Comparison of ENCODE assay signal across 17 cellular contexts in the genomic region with DNA sequence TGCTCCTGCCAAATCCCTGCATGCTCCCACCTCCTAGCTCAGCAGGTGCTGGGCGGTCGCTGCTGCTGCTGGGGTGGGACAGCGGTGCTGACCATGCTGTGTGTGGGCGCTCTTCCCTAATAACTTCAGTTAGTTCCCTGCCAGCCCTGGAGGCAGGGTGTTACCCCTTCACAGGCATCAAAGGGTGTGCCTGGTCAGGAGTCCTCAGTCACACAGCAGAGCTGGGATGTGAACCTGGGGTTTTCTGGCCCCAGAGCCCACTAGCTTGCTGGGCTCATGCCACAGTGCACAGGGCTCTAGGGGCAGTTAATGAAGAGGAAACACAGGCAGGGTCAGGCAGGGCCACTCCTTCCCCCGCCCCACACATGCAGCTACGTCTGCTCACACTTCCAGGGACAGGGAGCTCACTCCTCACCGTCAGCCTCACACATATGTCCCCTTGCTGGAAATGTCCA. TPM values are rescaled to one million over a fixed set of nuclear protein-coding genes. Genes with fewer than 3 reads are reported as not detected.
DNase-seq lines count a peak whose midpoint lies in the region; ATAC-seq and TF ChIP-seq lines count a peak whose summit lies in the region.
"Had no signal": no experiment of that assay in that cellular context is flagged by ENCODE, and none has a peak within 500 bp of the region (broad histone marks: within the 10 kb centered on the region; RNA-seq: fewer than 3 reads in every experiment).

No MANE protein-coding gene starts in this region.

- H3K4me1 ChIP-seq in ascending aorta (peaks cover 3 to 40% of the 10 kb centered on the region in 2 donors), lung (ENCODE audit: control insufficient read depth in 2 of 2, insufficient read depth in 2 of 2, low read length in 2 of 2) (peaks cover 0 to 45% of the 10 kb centered on the region in 2 donors), skeletal muscle tissue (ENCODE audit: control insufficient read depth in 3 of 3, insufficient read depth in 3 of 3, low read length in 3 of 3) (peaks cover 57 to 70% (median 70%) of the 10 kb centered on the region in 3 donors)

- CTCF ChIA-PET in activated CD4-positive, alpha-beta memory T cell treated with anti-CD3 and anti-CD28 coated beads, Interleukin-2, amount 10 ng/mL, durations not matched to agents 7 days and 5 days (lab: Charles Lee), result no interaction called here

- intact Hi-C loops in ascending aorta (cut with DNase I), result no loop called here
- intact Hi-C loops in activated T-helper 1 cell treated with anti-CD3 and anti-CD28 coated beads, Interleukin-12 subunit alpha, Interleukin-12 subunit beta, Interleukin-2, Interleukin-4 antibody, amounts not matched to agents 30 ng/mL and 10 ng/mL and 1 ng/mL, durations not matched to agents 14 hours and 24 hours and 36 hours (cut with micrococcal nuclease), result no loop called here

- H3K36me3 Mint-ChIP-seq in activated CD4-positive, alpha-beta memory T cell treated with anti-CD3 and anti-CD28 coated beads, Interleukin-2, amount 10 ng/mL, durations not matched to agents 7 days and 5 days (ENCODE audit: low read depth), result no peaks in the 10 kb centered on the region
- H3K36me3 Mint-ChIP-seq in activated T-helper 1 cell treated with anti-CD3 and anti-CD28 coated beads, Interleukin-12 subunit alpha, Interleukin-12 subunit beta, Interleukin-2, Interleukin-4 antibody, amounts not matched to agents 30 ng/mL and 10 ng/mL and 1 ng/mL, durations not matched to agents 14 hours and 24 hours and 36 hours (ENCODE audit: low read depth), result no peaks in the 10 kb centered on the region

- no peaks in the 10 kb centered on the region for H3K27me3 Mint-ChIP-seq in activated CD4-positive, alpha-beta memory T cell treated with anti-CD3 and anti-CD28 coated beads, Interleukin-2, amount 10 ng/mL, durations not matched to agents 7 days and 5 days
- H3K27me3 Mint-ChIP-seq in activated T-helper 1 cell treated with anti-CD3 and anti-CD28 coated beads, Interleukin-12 subunit alpha, Interleukin-12 subunit beta, Interleukin-2, Interleukin-4 antibody, amounts not matched to agents 30 ng/mL and 10 ng/mL and 1 ng/mL, durations not matched to agents 14 hours and 24 hours and 36 hours (ENCODE audit: insufficient read depth), result peaks cover 4% of the 10 kb centered on the region
- H3K27me3 Mint-ChIP-seq: activated CD8-positive, alpha-beta T cell treated with anti-CD3 and anti-CD28 coated beads for 36 hours had no signal

- peak overlapping the region in 2 of 3 donors; percentile 6 to 68 for H3K9ac ChIP-seq in skeletal muscle tissue (ENCODE audit: low read depth in 1 of 3, low read length in 3 of 3)

- H3K9me3 ChIP-seq in ascending aorta (no peaks in the 10 kb centered on the region), lung (ENCODE audit: control insufficient read depth in 2 of 2, insufficient read depth in 1 of 2, low read length in 1 of 2) (no peaks in the 10 kb centered on the region), skeletal muscle tissue (ENCODE audit: control insufficient read depth in 3 of 3, low read length in 3 of 3) (no peaks in the 10 kb centered on the region)

- DNase-seq in Ammon's horn (ENCODE audit: low spot score) (peak; percentile 2), ascending aorta (ENCODE audit: low spot score in 2 of 2) (no peak), lung (ENCODE audit: low spot score) (no peak), amygdala (lab: John Stamatoyannopoulos, UW) (no peak), occipital lobe (lab: John Stamatoyannopoulos, UW) (no peak)
- DNase-seq in activated CD4-positive, alpha-beta memory T cell treated with anti-CD3 and anti-CD28 coated beads, Interleukin-2, amount 10 ng/mL, durations not matched to agents 7 days and 5 days, result no peak
- DNase-seq in activated T-helper 1 cell treated with anti-CD3 and anti-CD28 coated beads, Interleukin-12 subunit alpha, Interleukin-12 subunit beta, Interleukin-2, Interleukin-4 antibody, amounts not matched to agents 30 ng/mL and 10 ng/mL and 1 ng/mL, durations not matched to agents 14 hours and 24 hours and 36 hours (ENCODE audit: low spot score), result no peak
- DNase-seq: activated CD8-positive, alpha-beta T cell treated with anti-CD3 and anti-CD28 coated beads for 36 hours; Calu3; GF-D8; NCI-H187 treated with DMSO at 0.1 percent for 48 hours; NCI-H510A; PC-3; stimulated activated CD4-positive, alpha-beta T cell treated with anti-CD3 and anti-CD28 coated beads, Interleukin-12 subunit alpha, Interleukin-12 subunit beta, amount 100 ng/mL, for 4 hours; stimulated activated naive CD8-positive, alpha-beta T cell treated with anti-CD3 and anti-CD28 coated beads, Interleukin-15, amount 100 ng/mL, for 72 hours had no signal

- no peak for TF ChIP-seq CTCF in ascending aorta (IDR thresholded peaks at IDR 0.05)
- TF ChIP-seq CTCF in lung (IDR thresholded peaks at IDR 0.05; ENCODE audit: control extremely low read depth, extremely low read depth), result no peak

- H3K4me3 ChIP-seq in ascending aorta (no peak overlapping the region), lung (no peak overlapping the region), skeletal muscle tissue (ENCODE audit: low read length in 3 of 3) (no peak overlapping the region)

- H3K27ac ChIP-seq in ascending aorta, result peak overlapping the region; percentile 99 to 100
- peak overlapping the region; percentile 40 to 93 for H3K27ac ChIP-seq in lung (ENCODE audit: low read depth in 1 of 2, low read length in 1 of 2)
- H3K27ac ChIP-seq in skeletal muscle tissue (ENCODE audit: low read depth, low read length), result peak overlapping the region; percentile 84

- no peak overlapping the region for H3K4me3 Mint-ChIP-seq in activated CD4-positive, alpha-beta memory T cell treated with anti-CD3 and anti-CD28 coated beads, Interleukin-2, amount 10 ng/mL, durations not matched to agents 7 days and 5 days
- no peak overlapping the region for H3K4me3 Mint-ChIP-seq in activated T-helper 1 cell treated with anti-CD3 and anti-CD28 coated beads, Interleukin-12 subunit alpha, Interleukin-12 subunit beta, Interleukin-2, Interleukin-4 antibody, amounts not matched to agents 30 ng/mL and 10 ng/mL and 1 ng/mL, durations not matched to agents 14 hours and 24 hours and 36 hours
- H3K4me3 Mint-ChIP-seq: activated CD8-positive, alpha-beta T cell treated with anti-CD3 and anti-CD28 coated beads for 36 hours; stimulated activated naive CD8-positive, alpha-beta T cell treated with anti-CD3 and anti-CD28 coated beads, Interleukin-15, amount 100 ng/mL, for 72 hours had no signal

- H3K36me3 ChIP-seq in ascending aorta, result no peaks in the 10 kb centered on the region
- no peaks in the 10 kb centered on the region for H3K36me3 ChIP-seq in lung (ENCODE audit: control insufficient read depth in 2 of 2, insufficient read depth in 2 of 2, low read length in 2 of 2)
- no peaks in the 10 kb centered on the region for H3K36me3 ChIP-seq in skeletal muscle tissue (ENCODE audit: control insufficient read depth in 3 of 3, insufficient read depth in 3 of 3, low read length in 3 of 3)

- H3K9me3 Mint-ChIP-seq in activated CD4-positive, alpha-beta memory T cell treated with anti-CD3 and anti-CD28 coated beads, Interleukin-2, amount 10 ng/mL, durations not matched to agents 7 days and 5 days, result no peaks in the 10 kb centered on the region
- no peaks in the 10 kb centered on the region for H3K9me3 Mint-ChIP-seq in activated T-helper 1 cell treated with anti-CD3 and anti-CD28 coated beads, Interleukin-12 subunit alpha, Interleukin-12 subunit beta, Interleukin-2, Interleukin-4 antibody, amounts not matched to agents 30 ng/mL and 10 ng/mL and 1 ng/mL, durations not matched to agents 14 hours and 24 hours and 36 hours
- H3K9me3 Mint-ChIP-seq: activated CD8-positive, alpha-beta T cell treated with anti-CD3 and anti-CD28 coated beads for 36 hours; activated T-helper 2 cell treated with anti-CD3 and anti-CD28 coated beads, Interferon-gamma antibody, Interleukin-2, Interleukin-4, amounts not matched to agents 10 μg/mL and 5 μg/mL and 100 μg/mL, durations not matched to agents 14 hours and 24 hours and 36 hours; stimulated activated naive CD8-positive, alpha-beta T cell treated with anti-CD3 and anti-CD28 coated beads, Interleukin-15, amount 100 ng/mL, for 72 hours had no signal

- POLR2A ChIA-PET in activated CD4-positive, alpha-beta memory T cell treated with anti-CD3 and anti-CD28 coated beads, Interleukin-2, amount 10 ng/mL, durations not matched to agents 7 days and 5 days (lab: Charles Lee), result no interaction called here

- H3K27me3 ChIP-seq in ascending aorta (no peaks in the 10 kb centered on the region), lung (ENCODE audit: control insufficient read depth, insufficient read depth) (no peaks in the 10 kb centered on the region), skeletal muscle tissue (ENCODE audit: control insufficient read depth in 3 of 3, insufficient read depth in 3 of 3, low read length in 3 of 3) (peaks cover 0 to 2% (median 0%) of the 10 kb centered on the region in 3 donors)

- 67 to 78% methylated on average over 7 of the region's 7 CpGs for WGBS in lung, 2 donors

- H3K27ac Mint-ChIP-seq in activated CD4-positive, alpha-beta memory T cell treated with anti-CD3 and anti-CD28 coated beads, Interleukin-2, amount 10 ng/mL, durations not matched to agents 7 days and 5 days, result no peak overlapping the region
- no peak overlapping the region for H3K27ac Mint-ChIP-seq in activated T-helper 1 cell treated with anti-CD3 and anti-CD28 coated beads, Interleukin-12 subunit alpha, Interleukin-12 subunit beta, Interleukin-2, Interleukin-4 antibody, amounts not matched to agents 30 ng/mL and 10 ng/mL and 1 ng/mL, durations not matched to agents 14 hours and 24 hours and 36 hours
- H3K27ac Mint-ChIP-seq: activated CD8-positive, alpha-beta T cell treated with anti-CD3 and anti-CD28 coated beads for 36 hours; activated T-helper 2 cell treated with anti-CD3 and anti-CD28 coated beads, Interferon-gamma antibody, Interleukin-2, Interleukin-4, amounts not matched to agents 10 μg/mL and 5 μg/mL and 100 μg/mL, durations not matched to agents 14 hours and 24 hours and 36 hours had no signal

- no peak for ATAC-seq in lung (ENCODE audit: insufficient read depth, low FRiP score)
- ATAC-seq: activated CD8-positive, alpha-beta T cell treated with anti-CD3 and anti-CD28 coated beads for 36 hours; PC-3; stimulated activated naive CD8-positive, alpha-beta T cell treated with anti-CD3 and anti-CD28 coated beads, Interleukin-15, amount 100 ng/mL, for 72 hours had no signal

- peaks cover 24% of the 10 kb centered on the region for H3K4me1 Mint-ChIP-seq in activated CD4-positive, alpha-beta memory T cell treated with anti-CD3 and anti-CD28 coated beads, Interleukin-2, amount 10 ng/mL, durations not matched to agents 7 days and 5 days
- H3K4me1 Mint-ChIP-seq in activated T-helper 1 cell treated with anti-CD3 and anti-CD28 coated beads, Interleukin-12 subunit alpha, Interleukin-12 subunit beta, Interleukin-2, Interleukin-4 antibody, amounts not matched to agents 30 ng/mL and 10 ng/mL and 1 ng/mL, durations not matched to agents 14 hours and 24 hours and 36 hours (ENCODE audit: low read depth), result peaks cover 10% of the 10 kb centered on the region

RNA-seq across cellular contexts. Expression of a gene that starts 16.0 kb away (rescaled TPM):
- total RNA-seq in ascending aorta, result 407 TPM
- total RNA-seq in lung, result 100 to 1,000 TPM; 191 to 233 TPM
- polyA plus RNA-seq in lung, result 100 to 1,000 TPM; 128 to 168 TPM
- 92.4 TPM for total RNA-seq in skeletal muscle tissue
- 10 to 100 TPM; 13.4 to 18.0 TPM for total RNA-seq in activated CD4-positive, alpha-beta memory T cell treated with anti-CD3 and anti-CD28 coated beads, Interleukin-2, amount 10 ng/mL, durations not matched to agents 7 days and 5 days
- total RNA-seq in occipital lobe, result 14.3 TPM
- 1.3 and 1.7 TPM in 2 replicates for total RNA-seq in activated T-helper 1 cell treated with anti-CD3 and anti-CD28 coated beads, Interleukin-12 subunit alpha, Interleukin-12 subunit beta, Interleukin-2, Interleukin-4 antibody, amounts not matched to agents 30 ng/mL and 10 ng/mL and 1 ng/mL, durations not matched to agents 14 hours and 24 hours and 36 hours
